Comparison of ENCODE assay signal across 8 cellular contexts in the genomic region with DNA sequence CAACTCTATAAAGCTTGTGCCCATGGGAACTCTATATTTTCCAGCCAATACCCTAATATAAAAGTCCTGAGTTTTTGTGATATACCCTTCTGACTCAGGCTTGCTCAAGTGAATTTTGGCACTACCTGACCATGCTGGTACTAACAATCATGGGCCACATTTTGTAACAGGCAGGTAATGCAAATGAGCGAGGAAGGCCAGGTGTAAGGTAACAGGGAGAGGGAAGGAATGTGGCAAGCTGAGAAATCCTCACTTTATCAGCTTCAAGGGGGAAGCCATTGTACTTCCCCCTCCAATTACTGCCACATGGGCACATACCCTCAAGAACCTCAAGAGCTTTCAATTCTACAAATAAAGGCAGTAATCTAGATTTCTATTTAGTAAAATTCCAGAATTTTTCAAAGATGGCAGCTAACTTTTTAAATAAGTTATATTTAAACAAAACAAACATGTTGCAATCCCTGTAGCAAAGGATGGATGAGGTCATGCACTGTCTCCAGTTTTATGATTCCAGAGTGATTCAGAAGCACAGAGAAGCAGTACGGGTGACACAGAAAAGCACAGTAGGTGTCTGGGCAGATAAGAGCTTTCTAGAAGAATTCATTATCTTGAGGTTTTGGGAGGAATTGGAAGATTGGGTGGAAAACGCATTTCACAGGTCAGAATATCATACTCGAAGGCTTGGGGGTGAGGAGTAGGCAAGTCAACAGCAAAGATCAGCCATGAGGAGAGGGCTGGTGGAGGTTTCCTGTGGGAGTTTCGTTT.
A peak's percentile ranks its signal among the peaks of the same experiment; 100 is the strongest.
DNase-seq lines count a peak whose midpoint lies in the region; ATAC-seq, FAIRE-seq and TF ChIP-seq lines count a peak whose summit lies in the region.

No MANE protein-coding gene starts in this region.

- dilution Hi-C loops in endothelial cell of umbilical vein (cut with MboI; ENCODE audit: extremely low pct_ligation_motif_present, low sequenced_read_pairs), result no loop called here

- H2AFZ ChIP-seq in PC-3 (ENCODE audit: low read length) (peak overlapping the region; percentile 21; the same call in 1 of the 2 replicates), endothelial cell of umbilical vein (ENCODE audit: low read depth, low read length) (no peak overlapping the region)

- POLR2A ChIA-PET in PC-3 (lab: Charles Lee; ENCODE audit: unreplicated experiment), result interaction anchor here (0.6 kb wide), 1 partner anchor 250 kb away, joined by 3 read pairs; no protein-coding TSS in a partner anchor
- POLR2A ChIA-PET in endothelial cell of umbilical vein (lab: Charles Lee), result no interaction called here

- H3K79me2 ChIP-seq in PC-3 (ENCODE audit: low read length) (no peaks in the 10 kb centered on the region), endothelial cell of umbilical vein (ENCODE audit: control insufficient read depth, insufficient read depth, low read length) (no peaks in the 10 kb centered on the region)

- DNase-seq in PC-3 (peak; percentile 78), endothelial cell of umbilical vein (ENCODE audit: low read depth, low spot score) (no peak), renal cortical epithelial cell (ENCODE audit: low read depth) (peak; percentile 81), cerebellar nuclear complex (lab: John Stamatoyannopoulos, UW) (no peak), BE2C (no peak), COLO829 (ENCODE audit: low spot score) (no peak), NCI-H345 treated with DMSO at 0.1 percent for 48 hours (lab: John Stamatoyannopoulos, UW; ENCODE audit: unreplicated experiment) (no peak)

- TF ChIP-seq CTCF in PC-3 (conservative IDR thresholded peaks at IDR 0.05; ENCODE audit: low read depth, low read length) (no peak), endothelial cell of umbilical vein (IDR thresholded peaks at IDR 0.05; ENCODE audit: extremely low read depth in 1 of 2, insufficient read depth in 1 of 2, low read depth in 1 of 2, low read length in 2 of 2) (no peak), BE2C (IDR thresholded peaks at IDR 0.05; ENCODE audit: low read depth, low read length) (no peak)

- H3K4me1 ChIP-seq in PC-3 (ENCODE audit: insufficient read depth, low read length) (peaks cover 28% of the 10 kb centered on the region), endothelial cell of umbilical vein (ENCODE audit: control insufficient read depth, extremely low read depth, insufficient read depth, low read length) (no peaks in the 10 kb centered on the region), BE2C (no peaks in the 10 kb centered on the region)

- no peaks in the 10 kb centered on the region for H3K9me2 ChIP-seq in PC-3 (replicated peaks; ENCODE audit: low read length)

- no peaks in the 10 kb centered on the region for H4K20me1 ChIP-seq in PC-3 (ENCODE audit: low read length)
- no peaks in the 10 kb centered on the region for H4K20me1 ChIP-seq in endothelial cell of umbilical vein (replicated peaks; ENCODE audit: control insufficient read depth, extremely low read depth, insufficient read depth, low read length)

- intact Hi-C loops in PC-3 (cut with micrococcal nuclease), result no loop called here
- intact Hi-C loops in endothelial cell of umbilical vein (cut with micrococcal nuclease), result no loop called here

- H3K4me3 ChIP-seq in PC-3 (ENCODE audit: low read length) (peak overlapping the region; percentile 13; the same call in 1 of the 2 replicates), endothelial cell of umbilical vein (replicated peaks in 1 of 3; ENCODE audit: insufficient read depth in 1 of 3, low read depth in 1 of 3, low read length in 3 of 3) (no peak overlapping the region), BE2C (ENCODE audit: low read depth, low read length) (no peak overlapping the region)

- H3K9me3 ChIP-seq in PC-3 (ENCODE audit: low read length), result 0 out of 2 replicates have a peak, but pooled peaks cover 4% of the 10 kb centered on the region
- H3K9me3 ChIP-seq in endothelial cell of umbilical vein (replicated peaks; ENCODE audit: control insufficient read depth, insufficient read depth, low read length), result no peaks in the 10 kb centered on the region
- no peaks in the 10 kb centered on the region for H3K9me3 ChIP-seq in BE2C

- H3K9ac ChIP-seq in PC-3 (ENCODE audit: low read length) (no peak overlapping the region), endothelial cell of umbilical vein (replicated peaks; ENCODE audit: extremely low read depth, insufficient read depth, low read length) (no peak overlapping the region)

- H3K27me3 ChIP-seq in PC-3 (ENCODE audit: low read length) (no peaks in the 10 kb centered on the region), endothelial cell of umbilical vein (ENCODE audit: control insufficient read depth in 2 of 2, insufficient read depth in 2 of 2, low read length in 2 of 2) (no peaks in the 10 kb centered on the region), BE2C (no peaks in the 10 kb centered on the region)

- ATAC-seq in GM18867 (IDR thresholded peaks at IDR 0.05; ENCODE audit: unreplicated experiment) (peak; percentile 65), PC-3 (peak; percentile 94)

- BruUV-seq in PC-3 (replicated peaks; lab: Mats Ljungman, UMichigan) (no TSS peak), endothelial cell of umbilical vein (replicated peaks; lab: Mats Ljungman, UMichigan) (no TSS peak)

- no peak for FAIRE-seq in endothelial cell of umbilical vein (lab: Jason Lieb, UNC)

- no peak for TF ChIP-seq POLR2A in endothelial cell of umbilical vein (IDR thresholded peaks at IDR 0.05; ENCODE audit: low read depth, low read length)

- peak overlapping the region; percentile 55 for H3K4me2 ChIP-seq in PC-3 (ENCODE audit: low read length)
- H3K4me2 ChIP-seq in endothelial cell of umbilical vein (ENCODE audit: insufficient read depth, low read length), result no peak overlapping the region

- H3K36me3 ChIP-seq in PC-3 (ENCODE audit: low read depth, low read length) (peaks cover 8% of the 10 kb centered on the region), endothelial cell of umbilical vein (ENCODE audit: control insufficient read depth in 2 of 2, extremely low read depth in 1 of 2, insufficient read depth in 2 of 2, low read length in 2 of 2) (peaks cover 0 to 2% of the 10 kb centered on the region in 2 experiments), BE2C (no peaks in the 10 kb centered on the region)

- H3F3A ChIP-seq in PC-3 (ENCODE audit: low read length, unreplicated experiment), result no peaks in the 10 kb centered on the region

- no peaks in the 10 kb centered on the region for H3K9me1 ChIP-seq in endothelial cell of umbilical vein (replicated peaks; ENCODE audit: control insufficient read depth, extremely low read depth, insufficient read depth, low read length)

- H3K27ac ChIP-seq in PC-3 (ENCODE audit: low read length) (peak overlapping the region; percentile 59), endothelial cell of umbilical vein (ENCODE audit: insufficient read depth, low read depth, low read length) (no peak overlapping the region)

- CTCF ChIA-PET in PC-3 (lab: Charles Lee) (interaction anchor here (0.6 kb wide), 1 partner anchor 86 kb away, joined by 3 read pairs; no protein-coding TSS in a partner anchor), endothelial cell of umbilical vein (lab: Charles Lee) (interaction anchor here (1.0 to 1.1 kb wide), 2 partner anchors 23 to 78 kb away, joined by 3 read pairs; no protein-coding TSS in a partner anchor)

TF ChIP-seq in endothelial cell of umbilical vein, 7 proteins besides CTCF, POLR2A, EP300 and RAD21:
- TF ChIP-seq, protein P1, sequence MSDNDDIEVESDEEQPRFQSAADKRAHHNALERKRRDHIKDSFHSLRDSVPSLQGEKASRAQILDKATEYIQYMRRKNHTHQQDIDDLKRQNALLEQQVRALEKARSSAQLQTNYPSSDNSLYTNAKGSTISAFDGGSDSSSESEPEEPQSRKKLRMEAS (IDR thresholded peaks at IDR 0.05; ENCODE audit: insufficient read depth, insufficient read length), result no peak
- TF ChIP-seq FOS (IDR thresholded peaks at IDR 0.05; ENCODE audit: borderline replicate concordance, insufficient read depth, low read length) (no peak), JUN (IDR thresholded peaks at IDR 0.05; ENCODE audit: borderline replicate concordance, insufficient read depth, insufficient read length, low read depth) (peak; percentile 2), POLR2AphosphoS5 (IDR thresholded peaks at IDR 0.05; ENCODE audit: insufficient read depth, low read depth, low read length) (no peak), MYC (IDR thresholded peaks at IDR 0.05; ENCODE audit: low read depth, low read length) (no peak)

Comparison
In these comparisons a context has a peak if more than half of its experiments do, and no peak if none do; other contexts are left out.
1. DNase-seq: peak in PC-3 (single experiment) and renal cortical epithelial cell (single experiment); none in endothelial cell of umbilical vein (single experiment), cerebellar nuclear complex (0 of 2), BE2C (single experiment), COLO829 (single experiment) and NCI-H345 treated with DMSO at 0.1 percent for 48 hours (single experiment).